ENCODE assay signal across 23 cellular contexts in genomic region chr16:86483-86952, GRCh38. TPM values are rescaled to one million over a fixed set of nuclear protein-coding genes. Genes with fewer than 3 reads are reported as not detected.
DNase-seq lines count a peak whose midpoint lies in the region; ATAC-seq and TF ChIP-seq lines count a peak whose summit lies in the region.
"Had no signal": no experiment of that assay in that cellular context is flagged by ENCODE, and none has a peak within 500 bp of the region (broad histone marks: within the 10 kb centered on the region; RNA-seq: fewer than 3 reads in every experiment).

No MANE protein-coding gene starts in this region.

- WGBS in upper lobe of left lung, 2 donors, result 91% methylated on average over 23 of the region's 23 CpGs; no CpG with 5 or more reads in 1 of the 2 donors
- 76 to 89% methylated on average over 17 to 20 of the region's 23 CpGs for WGBS in GM23248 (ENCODE audit: low coverage in 1 of 2, low lambda C conversion rate in 2 of 2, missing lambda C conversion rate in 2 of 2), 2 experiments

- H3K27me3 Mint-ChIP-seq in activated naive CD4-positive, alpha-beta T cell treated with anti-CD3 and anti-CD28 coated beads for 36 hours (ENCODE audit: low read depth), result no peaks in the 10 kb centered on the region
- H3K27me3 Mint-ChIP-seq in neural crest cell (ENCODE audit: low read depth), result no peaks in the 10 kb centered on the region
- H3K27me3 Mint-ChIP-seq: naive thymus-derived CD4-positive, alpha-beta T cell had no signal

- H3K27ac ChIP-seq in ascending aorta (peak overlapping the region; percentile 87 to 92), upper lobe of left lung (peak overlapping the region; percentile 75 to 81 (median 79)), GM23248 (no peak overlapping the region)
- H3K27ac ChIP-seq: parathyroid adenoma, sigmoid colon had no signal

- DNase-seq in activated naive CD4-positive, alpha-beta T cell treated with anti-CD3 and anti-CD28 coated beads for 36 hours, result no peak
- DNase-seq in activated naive CD4-positive, alpha-beta T cell treated with anti-CD3 and anti-CD28 coated beads, Interleukin-2, amount 50 U/mL, for 72 hours (ENCODE audit: low spot score in 2 of 2), result no peak
- DNase-seq in ascending aorta (ENCODE audit: low spot score in 2 of 2), result no peak
- DNase-seq in neural crest cell (ENCODE audit: low read depth, low spot score), result no peak
- peak in 1 of 2 donors; percentile 68 for DNase-seq in upper lobe of left lung
- no peak for DNase-seq in NCI-H1092 treated with DMSO at 0.1 percent for 48 hours (lab: John Stamatoyannopoulos, UW)
- no peak for DNase-seq in GM23248
- DNase-seq: activated CD4-positive, alpha-beta T cell treated with anti-CD3 and anti-CD28 coated beads, Interleukin-2, amount 50 U/mL, for 1 hour; activated naive CD4-positive, alpha-beta T cell; DMS53; effector CD8-positive, alpha-beta T cell; KG1; mesendoderm; naive thymus-derived CD4-positive, alpha-beta T cell; NCI-H1694; SIG-M5; sigmoid colon had no signal

- intact Hi-C loops in activated naive CD4-positive, alpha-beta T cell treated with anti-CD3 and anti-CD28 coated beads for 36 hours (cut with micrococcal nuclease), result no loop called here
- intact Hi-C loops in ascending aorta (cut with DNase I), result no loop called here

- no peak overlapping the region for H3K4me3 ChIP-seq in ascending aorta
- no peak overlapping the region for H3K4me3 ChIP-seq in upper lobe of left lung
- H3K4me3 ChIP-seq in GM23248, result no peak overlapping the region
- H3K4me3 ChIP-seq: esophagus muscularis mucosa, gastroesophageal sphincter, sigmoid colon had no signal

- no peak for TF ChIP-seq EP300 in upper lobe of left lung (IDR thresholded peaks at IDR 0.05)

- no peak overlapping the region for H2AFZ ChIP-seq in GM23248
- H2AFZ ChIP-seq: parathyroid adenoma had no signal

- no peaks in the 10 kb centered on the region for H4K20me1 ChIP-seq in GM23248 (ENCODE audit: insufficient read depth)

- H3K9me3 Mint-ChIP-seq in activated naive CD4-positive, alpha-beta T cell treated with anti-CD3 and anti-CD28 coated beads for 36 hours, result no peaks in the 10 kb centered on the region
- no peaks in the 10 kb centered on the region for H3K9me3 Mint-ChIP-seq in activated naive CD4-positive, alpha-beta T cell treated with anti-CD3 and anti-CD28 coated beads, Interleukin-2, amount 50 U/mL, for 72 hours
- H3K9me3 Mint-ChIP-seq in neural crest cell, result no peaks in the 10 kb centered on the region
- H3K9me3 Mint-ChIP-seq: CD14-positive monocyte; naive thymus-derived CD4-positive, alpha-beta T cell; T-helper 1 cell treated with Interleukin-12 subunit alpha and Interleukin-12 subunit beta and Interleukin-4 antibody, amounts not matched to agents 30 μg/mL and 1 μg/mL, for 36 hours had no signal

- TF ChIP-seq CTCF in ascending aorta (IDR thresholded peaks at IDR 0.05), result no peak
- no peak for TF ChIP-seq CTCF in neural crest cell (conservative IDR thresholded peaks at IDR 0.05)
- no peak for TF ChIP-seq CTCF in upper lobe of left lung (IDR thresholded peaks at IDR 0.05)

- H3F3A ChIP-seq in GM23248 (ENCODE audit: insufficient read depth), result peaks cover 25% of the 10 kb centered on the region

- H3K4me3 Mint-ChIP-seq in activated naive CD4-positive, alpha-beta T cell treated with anti-CD3 and anti-CD28 coated beads for 36 hours, result no peak overlapping the region
- H3K4me3 Mint-ChIP-seq in neural crest cell, result no peak overlapping the region
- H3K4me3 Mint-ChIP-seq: CD14-positive monocyte; naive thymus-derived CD4-positive, alpha-beta T cell; T-helper 1 cell treated with Interleukin-12 subunit alpha and Interleukin-12 subunit beta and Interleukin-4 antibody, amounts not matched to agents 30 μg/mL and 1 μg/mL, for 36 hours had no signal

- peaks cover 56 to 57% of the 10 kb centered on the region in 2 donors for H3K36me3 ChIP-seq in ascending aorta
- H3K36me3 ChIP-seq in upper lobe of left lung, result peaks cover 0 to 67% (median 41%) of the 10 kb centered on the region in 4 donors
- H3K36me3 ChIP-seq in GM23248 (ENCODE audit: low read depth), result peaks cover 10% of the 10 kb centered on the region; the same call in 1 of the 2 replicates

- H3K4me1 Mint-ChIP-seq in activated naive CD4-positive, alpha-beta T cell treated with anti-CD3 and anti-CD28 coated beads for 36 hours (ENCODE audit: low read depth), result peaks cover 28% of the 10 kb centered on the region
- H3K4me1 Mint-ChIP-seq in neural crest cell, result peaks cover 6% of the 10 kb centered on the region

- peak overlapping the region; percentile 41 for H3K27ac Mint-ChIP-seq in activated naive CD4-positive, alpha-beta T cell treated with anti-CD3 and anti-CD28 coated beads for 36 hours
- H3K27ac Mint-ChIP-seq in activated naive CD4-positive, alpha-beta T cell treated with anti-CD3 and anti-CD28 coated beads, Interleukin-2, amount 50 U/mL, for 72 hours, result peak overlapping the region in 1 of 2 donors; percentile 65
- peak overlapping the region; percentile 27 for H3K27ac Mint-ChIP-seq in neural crest cell (ENCODE audit: unreplicated experiment)
- H3K27ac Mint-ChIP-seq: T-helper 1 cell treated with Interleukin-12 subunit alpha and Interleukin-12 subunit beta and Interleukin-4 antibody, amounts not matched to agents 30 μg/mL and 1 μg/mL, for 36 hours had no signal

- CTCF ChIA-PET in activated naive CD4-positive, alpha-beta T cell treated with anti-CD3 and anti-CD28 coated beads for 36 hours (lab: Charles Lee), result interaction anchor here (4.5 kb wide), 1 partner anchor 9 kb away, joined by 44 read pairs; no protein-coding TSS in a partner anchor

- no peak for ATAC-seq in activated naive CD4-positive, alpha-beta T cell treated with anti-CD3 and anti-CD28 coated beads, Interleukin-2, amount 50 U/mL, for 72 hours
- no peak for ATAC-seq in upper lobe of left lung (ENCODE audit: low FRiP score in 2 of 2)
- ATAC-seq in GM18517 (IDR thresholded peaks at IDR 0.05; ENCODE audit: unreplicated experiment), result no peak
- ATAC-seq: gastroesophageal sphincter; naive thymus-derived CD4-positive, alpha-beta T cell had no signal

- H3K9ac ChIP-seq in GM23248, result no peak overlapping the region
- H3K9ac ChIP-seq: parathyroid adenoma had no signal

- H3K4me1 ChIP-seq in ascending aorta (peaks cover 33 to 43% of the 10 kb centered on the region in 2 donors), upper lobe of left lung (peaks cover 30 to 42% (median 33%) of the 10 kb centered on the region in 4 donors), GM23248 (ENCODE audit: insufficient read depth) (peaks cover 24% of the 10 kb centered on the region)

- no peak overlapping the region for H3K4me2 ChIP-seq in GM23248 (ENCODE audit: unreplicated experiment)

- no peak for TF ChIP-seq POLR2A in upper lobe of left lung (IDR thresholded peaks at IDR 0.05)

- peaks cover 13% of the 10 kb centered on the region for H3K36me3 Mint-ChIP-seq in activated naive CD4-positive, alpha-beta T cell treated with anti-CD3 and anti-CD28 coated beads for 36 hours (ENCODE audit: low read depth)
- no peaks in the 10 kb centered on the region for H3K36me3 Mint-ChIP-seq in activated naive CD4-positive, alpha-beta T cell treated with anti-CD3 and anti-CD28 coated beads, Interleukin-2, amount 50 U/mL, for 72 hours
- H3K36me3 Mint-ChIP-seq in neural crest cell (ENCODE audit: low read depth), result no peaks in the 10 kb centered on the region

- no peaks in the 10 kb centered on the region for H3K9me2 ChIP-seq in GM23248 (ENCODE audit: insufficient read depth)

- peaks cover 15% of the 10 kb centered on the region; the same call in 1 of the 2 replicates for H3K79me2 ChIP-seq in GM23248 (ENCODE audit: insufficient read depth)
- H3K79me2 ChIP-seq: parathyroid adenoma had no signal

- in situ Hi-C loops in GM23248 (cut with MboI), result no loop called here

- H3K27me3 ChIP-seq in ascending aorta, result no peaks in the 10 kb centered on the region
- no peaks in the 10 kb centered on the region for H3K27me3 ChIP-seq in upper lobe of left lung
- H3K27me3 ChIP-seq in GM23248 (replicated peaks; ENCODE audit: insufficient read depth), result no peaks in the 10 kb centered on the region
- H3K27me3 ChIP-seq: esophagus muscularis mucosa, gastroesophageal sphincter, sigmoid colon had no signal

- H3K9me3 ChIP-seq in ascending aorta, result no peaks in the 10 kb centered on the region
- H3K9me3 ChIP-seq in upper lobe of left lung, result no peaks in the 10 kb centered on the region
- no peaks in the 10 kb centered on the region for H3K9me3 ChIP-seq in GM23248 (ENCODE audit: low read depth)
- H3K9me3 ChIP-seq: esophagus muscularis mucosa, gastroesophageal sphincter, sigmoid colon had no signal

RNA-seq across cellular contexts. Expression of gene MPG, which starts 8.5 kb away (rescaled TPM):
- total RNA-seq in activated naive CD4-positive, alpha-beta T cell treated with anti-CD3 and anti-CD28 coated beads for 36 hours, result 10 to 100 TPM; 38.6 to 38.8 TPM
- total RNA-seq in activated naive CD4-positive, alpha-beta T cell treated with anti-CD3 and anti-CD28 coated beads, Interleukin-2, amount 50 U/mL, for 72 hours, result 10 to 100 TPM; 32.6 to 65.6 TPM
- total RNA-seq in ascending aorta (406 TPM), neural crest cell (47.7 and 50.0 TPM in 2 replicates), upper lobe of left lung (10 to 100 TPM; 52.6 to 99.0 (median 71.7) TPM)
- 127 and 222 TPM in 2 replicates for total RNA-seq in GM23248 (2014; rRNA removed; shearing (Covaris generic))
- polyA plus RNA-seq in GM23248 (2016; fragmentation: Nextera tagmentation; extraction: Ambion mirVana), result 132 and 134 TPM in 2 replicates

RNA-seq across cellular contexts. Expression of gene RHBDF1, which starts 14.1 kb away (rescaled TPM):
- total RNA-seq in activated naive CD4-positive, alpha-beta T cell treated with anti-CD3 and anti-CD28 coated beads for 36 hours, result under 1 TPM in 1 of 2 experiments, not detected in 1; 0.36 TPM
- under 1 TPM; 0.23 to 0.47 TPM for total RNA-seq in activated naive CD4-positive, alpha-beta T cell treated with anti-CD3 and anti-CD28 coated beads, Interleukin-2, amount 50 U/mL, for 72 hours
- total RNA-seq in ascending aorta (146 TPM), neural crest cell (46.5 TPM in 2 replicates), upper lobe of left lung (100 to 1,000 TPM in 1 of 6 donors, 10 to 100 TPM in 5; 24.4 to 110 (median 46.3) TPM)
- total RNA-seq in GM23248 (2014; rRNA removed; shearing (Covaris generic)), result 54.6 and 61.7 TPM in 2 replicates
- 62.2 and 62.6 TPM in 2 replicates for polyA plus RNA-seq in GM23248 (2016; fragmentation: Nextera tagmentation; extraction: Ambion mirVana)
- polyA plus RNA-seq: CD14-positive monocyte; naive thymus-derived CD4-positive, alpha-beta T cell had no signal

RNA-seq across cellular contexts. Expression of gene SNRNP25, which starts 32.9 kb away (rescaled TPM):
- 10 to 100 TPM; 38.0 to 38.6 TPM for total RNA-seq in activated naive CD4-positive, alpha-beta T cell treated with anti-CD3 and anti-CD28 coated beads for 36 hours
- 10 to 100 TPM; 47.6 to 53.4 TPM for total RNA-seq in activated naive CD4-positive, alpha-beta T cell treated with anti-CD3 and anti-CD28 coated beads, Interleukin-2, amount 50 U/mL, for 72 hours
- not detected for total RNA-seq in ascending aorta
- 79.1 and 85.6 TPM in 2 replicates for total RNA-seq in neural crest cell
- total RNA-seq in upper lobe of left lung, result 10 to 100 TPM in 5 of 6 donors, 1 to 10 TPM in 1; 6.9 to 26.2 (median 16.0) TPM
- total RNA-seq in GM23248 (2014; rRNA removed; shearing (Covaris generic)), result 12.1 and 17.6 TPM in 2 replicates
- 30.4 and 31.5 TPM in 2 replicates for polyA plus RNA-seq in GM23248 (2016; fragmentation: Nextera tagmentation; extraction: Ambion mirVana)

RNA-seq across cellular contexts. Expression of gene POLR3K, which starts 33.1 kb away (rescaled TPM):
- total RNA-seq in activated naive CD4-positive, alpha-beta T cell treated with anti-CD3 and anti-CD28 coated beads for 36 hours, result 10 to 100 TPM; 38.2 to 40.9 TPM
- 10 to 100 TPM; 40.6 to 44.3 TPM for total RNA-seq in activated naive CD4-positive, alpha-beta T cell treated with anti-CD3 and anti-CD28 coated beads, Interleukin-2, amount 50 U/mL, for 72 hours
- total RNA-seq in ascending aorta, result not detected
- 35.8 and 36.7 TPM in 2 replicates for total RNA-seq in neural crest cell
- 10 to 100 TPM in 2 of 6 donors, 1 to 10 TPM in 4; 4.2 to 15.7 (median 6.6) TPM for total RNA-seq in upper lobe of left lung
- 2.2 and 5.2 TPM in 2 replicates for total RNA-seq in GM23248 (2014; rRNA removed; shearing (Covaris generic))
- polyA plus RNA-seq in GM23248 (2016; fragmentation: Nextera tagmentation; extraction: Ambion mirVana), result 16.0 and 17.2 TPM in 2 replicates

RNA-seq across cellular contexts. Expression of gene NPRL3, which starts 52.0 kb away (rescaled TPM):
- total RNA-seq in activated naive CD4-positive, alpha-beta T cell treated with anti-CD3 and anti-CD28 coated beads for 36 hours, result 10 to 100 TPM; 38.1 to 42.0 TPM
- 10 to 100 TPM; 27.4 to 51.3 TPM for total RNA-seq in activated naive CD4-positive, alpha-beta T cell treated with anti-CD3 and anti-CD28 coated beads, Interleukin-2, amount 50 U/mL, for 72 hours
- total RNA-seq in ascending aorta, result 24.9 TPM
- total RNA-seq in neural crest cell, result 41.5 and 45.4 TPM in 2 replicates
- total RNA-seq in upper lobe of left lung, result 10 to 100 TPM; 22.6 to 70.2 (median 29.7) TPM
- 6.4 and 10.6 TPM in 2 replicates for total RNA-seq in GM23248 (2014; rRNA removed; shearing (Covaris generic))
- 11.6 and 13.6 TPM in 2 replicates for polyA plus RNA-seq in GM23248 (2016; fragmentation: Nextera tagmentation; extraction: Ambion mirVana)

Comparison
In these comparisons a context has a peak if more than half of its experiments do, and no peak if none do; other contexts are left out.
1. RNA of gene RHBDF1, which starts 14.1 kb away (total RNA-seq): 146 TPM in ascending aorta (single experiment), 54.6 to 61.7 TPM in GM23248, 24.4 to 110 TPM in upper lobe of left lung and 46.5 TPM in neural crest cell; 0.23 to 0.47 TPM in activated naive CD4-positive, alpha-beta T cell treated with anti-CD3 and anti-CD28 coated beads, Interleukin-2, amount 50 U/mL, for 72 hours and 0.36 TPM in activated naive CD4-positive, alpha-beta T cell treated with anti-CD3 and anti-CD28 coated beads for 36 hours; every median in the first group is over 10 times any median in the second.